8 cellular contexts compared by ENCODE assay signal in the genomic region with DNA sequence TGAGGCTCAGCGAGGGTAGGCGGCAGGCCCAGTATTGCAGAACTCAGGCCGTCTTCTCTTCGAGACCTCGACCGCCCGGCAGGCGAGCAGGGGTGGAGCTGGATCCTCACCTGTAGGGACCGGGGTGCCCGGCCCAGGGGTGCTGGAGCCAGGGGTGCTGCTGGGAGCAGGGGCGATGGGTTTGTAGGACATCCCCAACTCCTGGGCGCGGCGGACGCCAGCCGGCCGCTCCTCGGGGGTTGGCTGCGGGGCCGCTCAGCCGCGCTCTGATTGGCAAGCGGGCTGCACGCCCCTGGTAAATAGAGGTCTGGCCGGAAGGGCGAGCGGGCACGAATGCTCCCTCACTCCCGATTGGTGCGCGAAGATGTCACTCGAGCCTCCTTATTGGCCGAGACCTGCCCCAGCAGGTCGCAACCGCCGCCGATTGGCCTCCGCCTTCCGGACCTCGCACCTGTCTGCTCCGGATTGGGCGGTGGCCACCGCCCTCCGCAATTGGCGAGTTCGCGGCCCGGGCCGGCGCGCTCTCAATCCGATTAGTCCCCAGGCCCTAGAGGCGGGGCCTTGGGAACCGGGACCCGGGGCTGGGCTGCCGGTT.
A peak's percentile ranks its signal among the peaks of the same experiment; 100 is the strongest.
DNase-seq lines count a peak whose midpoint lies in the region; ATAC-seq and TF ChIP-seq lines count a peak whose summit lies in the region.

A gene with protein sequence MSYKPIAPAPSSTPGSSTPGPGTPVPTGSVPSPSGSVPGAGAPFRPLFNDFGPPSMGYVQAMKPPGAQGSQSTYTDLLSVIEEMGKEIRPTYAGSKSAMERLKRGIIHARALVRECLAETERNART (minus strand): TSS at position 272 of the 595 bp plus-strand sequence. CDS start 80 bp downstream, at position 192.

- H3K36me3 Mint-ChIP-seq in central memory CD8-positive, alpha-beta T cell (ENCODE audit: insufficient read depth) = peaks cover 39% of the 10 kb centered on the region

- no peak for TF ChIP-seq CTCF in AG09309 (IDR thresholded peaks at IDR 0.05; ENCODE audit: control insufficient read depth, insufficient read depth, low read depth, low read length, missing control alignments)

- peak within 1 kb of the TSS; percentile 86 for H3K4me3 ChIP-seq in AG09309 (ENCODE audit: control insufficient read depth, low read depth, low read length)

- peak within 1 kb of the TSS; percentile 96 for H3K27ac Mint-ChIP-seq in central memory CD8-positive, alpha-beta T cell (ENCODE audit: low read depth)

- H3K9me3 Mint-ChIP-seq in central memory CD8-positive, alpha-beta T cell = no peaks in the 10 kb centered on the region

- ATAC-seq in GM19025 (IDR thresholded peaks at IDR 0.05; ENCODE audit: low read depth, unreplicated experiment) (peak; percentile 78), HG03342 (IDR thresholded peaks at IDR 0.05; ENCODE audit: unreplicated experiment) (peak; percentile 63)
- ATAC-seq in central memory CD8-positive, alpha-beta T cell (replicated peaks; ENCODE audit: extremely low read depth, poor library complexity, severe bottlenecking) = peak; percentile 74

- H3K27me3 Mint-ChIP-seq in central memory CD8-positive, alpha-beta T cell = no peaks in the 10 kb centered on the region

- H3K4me3 Mint-ChIP-seq in central memory CD8-positive, alpha-beta T cell = peak within 1 kb of the TSS; percentile 94

- H3K4me1 Mint-ChIP-seq in central memory CD8-positive, alpha-beta T cell = peaks cover 40% of the 10 kb centered on the region

- DNase-seq in AG09309 (ENCODE audit: low read depth) (peak; percentile 98), NCI-H446 (lab: John Stamatoyannopoulos, UW) (peak; percentile 98 to 100), iris pigment epithelial cell (ENCODE audit: low read depth) (peak; percentile 100)
- DNase-seq in activated CD4-positive, CD25-positive, alpha-beta regulatory T cell treated with anti-CD3 and anti-CD28 coated beads, Interleukin-2, amount 50 U/mL, for 16 hours (ENCODE audit: low read depth, low spot score) = peak; percentile 94
- DNase-seq in central memory CD8-positive, alpha-beta T cell (ENCODE audit: low spot score in 2 of 2) = peak; percentile 85 to 91
- DNase-seq in stimulated activated CD4-positive, alpha-beta T cell treated with anti-CD3 and anti-CD28 coated beads, Interleukin-12 subunit alpha, Interleukin-12 subunit beta, amount 100 ng/mL, for 4 hours = peak; percentile 98

Comparison
In these comparisons a context has a peak if more than half of its experiments do, and no peak if none do; other contexts are left out.
1. Peak in every context shown above with its lines: DNase-seq, ATAC-seq and H3K4me3 ChIP-seq.